In the genomic region with DNA sequence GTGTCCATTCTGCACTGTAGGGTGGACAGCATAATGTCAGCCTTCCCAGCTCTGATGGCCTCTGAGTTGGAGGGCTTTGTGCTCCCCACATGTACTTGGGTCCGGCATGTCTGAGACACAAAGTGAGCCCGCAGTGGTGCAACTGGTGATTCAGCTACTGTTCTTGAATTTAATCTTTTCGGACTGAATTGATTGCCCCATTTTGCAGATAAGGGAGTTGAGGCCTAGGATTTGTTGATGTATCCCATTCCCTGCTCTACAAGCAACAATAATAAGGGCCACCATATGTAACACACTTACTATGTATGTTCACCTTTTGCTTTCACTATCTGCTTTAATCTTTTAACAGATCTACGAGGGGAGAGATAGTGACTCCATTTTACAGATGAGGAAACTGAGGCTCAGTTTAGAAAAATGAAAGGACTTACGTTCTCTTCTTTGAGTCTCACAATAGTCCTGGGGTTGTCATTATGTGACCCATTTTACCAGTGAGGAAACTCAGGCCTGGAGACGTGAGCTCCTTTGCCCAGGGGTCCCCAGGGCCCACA, we compare ENCODE assay signal across 12 cellular contexts. TPM values are rescaled to one million over a fixed set of nuclear protein-coding genes. Genes with fewer than 3 reads are reported as not detected.
DNase-seq lines count a peak whose midpoint lies in the region; ATAC-seq and TF ChIP-seq lines count a peak whose summit lies in the region.
"Had no signal": no experiment of that assay in that cellular context is flagged by ENCODE, and none has a peak within 500 bp of the region (broad histone marks: within the 10 kb centered on the region; RNA-seq: fewer than 3 reads in every experiment).

No MANE protein-coding gene starts in this region.

- H3K4me1 ChIP-seq in adipocyte (ENCODE audit: control insufficient read depth, insufficient read depth, low read length) (peaks cover 72% of the 10 kb centered on the region), skeletal muscle tissue (ENCODE audit: control insufficient read depth in 3 of 3, insufficient read depth in 3 of 3, low read length in 3 of 3) (peaks cover 46 to 64% (median 58%) of the 10 kb centered on the region in 3 donors)

- H3K9ac ChIP-seq in adipocyte (ENCODE audit: low read length) (peak overlapping the region; percentile 79), skeletal muscle tissue (ENCODE audit: low read depth in 1 of 3, low read length in 3 of 3) (peak overlapping the region; percentile 2 to 54 (median 50))
- H3K9ac ChIP-seq: KMS-11 had no signal

- H3K36me3 ChIP-seq in adipocyte (ENCODE audit: control insufficient read depth, insufficient read depth, low read length, severe bottlenecking), result no peaks in the 10 kb centered on the region
- H3K36me3 ChIP-seq in skeletal muscle tissue (ENCODE audit: control insufficient read depth in 3 of 3, insufficient read depth in 3 of 3, low read length in 3 of 3), result no peaks in the 10 kb centered on the region

- H3K9me3 ChIP-seq in adipocyte (ENCODE audit: control insufficient read depth, low read length) (no peaks in the 10 kb centered on the region), skeletal muscle tissue (ENCODE audit: control insufficient read depth in 3 of 3, low read length in 3 of 3) (no peaks in the 10 kb centered on the region)

- H3K27ac ChIP-seq in layer of hippocampus (ENCODE audit: low read depth, low read length) (peak overlapping the region; percentile 95), skeletal muscle tissue (ENCODE audit: low read depth, low read length) (peak overlapping the region; percentile 74)
- H3K27ac ChIP-seq: KMS-11 had no signal

- H3K27me3 ChIP-seq in adipocyte (replicated peaks; ENCODE audit: control insufficient read depth, insufficient read depth, low read length) (no peaks in the 10 kb centered on the region), layer of hippocampus (ENCODE audit: control insufficient read depth, insufficient read depth, low read length) (no peaks in the 10 kb centered on the region), skeletal muscle tissue (ENCODE audit: control insufficient read depth in 3 of 3, insufficient read depth in 3 of 3, low read length in 3 of 3) (no peaks in the 10 kb centered on the region)

- TF ChIP-seq CTCF in AG10803 (conservative IDR thresholded peaks at IDR 0.05; ENCODE audit: low read length), result no peak

- H3K4me3 ChIP-seq in AG10803 (ENCODE audit: low read length) (peak overlapping the region; percentile 26), adipocyte (ENCODE audit: low read length) (peak overlapping the region; percentile 93), skeletal muscle tissue (ENCODE audit: low read length in 3 of 3) (peak overlapping the region in 2 of 3 donors; percentile 38 to 39)

- no peak for TF ChIP-seq POLR2A in GM18505 (IDR thresholded peaks at IDR 0.05; ENCODE audit: borderline replicate concordance, extremely low read depth, insufficient read depth, insufficient read length)

- DNase-seq in AG10803 (ENCODE audit: low read depth) (no peak), adipocyte (ENCODE audit: low read depth) (no peak), retina (no peak)
- DNase-seq: activated naive CD4-positive, alpha-beta T cell treated with anti-CD3 and anti-CD28 coated beads for 36 hours; dermis blood vessel endothelial cell; left colon had no signal

- ATAC-seq in HG02981 (IDR thresholded peaks at IDR 0.05; ENCODE audit: unreplicated experiment) (no peak), GM18873 (IDR thresholded peaks at IDR 0.05; ENCODE audit: low FRiP score, unreplicated experiment) (no peak), GM18505 (IDR thresholded peaks at IDR 0.05; ENCODE audit: unreplicated experiment) (no peak)

RNA-seq across cellular contexts. Expression of gene GSN, which starts 4.5 kb away (rescaled TPM):
- 342 TPM for total RNA-seq in skeletal muscle tissue

Comparison
In these comparisons a context has a peak if more than half of its experiments do, and no peak if none do; other contexts are left out.
1. H3K4me3 ChIP-seq: peak in every context shown above with its lines; median percentile 93 in adipocyte; 38 in skeletal muscle tissue; 26 in AG10803.